In genomic region chr21:43859747-43860214, GRCh38 we compare ENCODE assay signal across 20 cellular contexts. TPM values are rescaled to one million over a fixed set of nuclear protein-coding genes. Genes with fewer than 3 reads are reported as not detected.
DNase-seq lines count a peak whose midpoint lies in the region; ATAC-seq and TF ChIP-seq lines count a peak whose summit lies in the region.
"Had no signal": no experiment of that assay in that cellular context is flagged by ENCODE, and none has a peak within 500 bp of the region (broad histone marks: within the 10 kb centered on the region; RNA-seq: fewer than 3 reads in every experiment).

No MANE protein-coding gene starts in this region.

- H3K9me3 Mint-ChIP-seq in progenitor cell of endocrine pancreas (ENCODE audit: low read depth) = no peaks in the 10 kb centered on the region
- H3K9me3 Mint-ChIP-seq: activated naive CD4-positive, alpha-beta T cell treated with anti-CD3 and anti-CD28 coated beads, Interleukin-2, amount 50 U/mL, for 24 hours; activated T-helper 1 cell treated with anti-CD3 and anti-CD28 coated beads, Interleukin-12 subunit alpha, Interleukin-12 subunit beta, Interleukin-2, Interleukin-4 antibody, amounts not matched to agents 30 ng/mL and 10 ng/mL and 1 ng/mL, durations not matched to agents 14 hours and 24 hours and 36 hours; CD4-positive, alpha-beta memory T cell had no signal

- TF ChIP-seq CTCF in hepatocyte (IDR thresholded peaks at IDR 0.05; ENCODE audit: poor library complexity) = no peak
- TF ChIP-seq CTCF in progenitor cell of endocrine pancreas (IDR thresholded peaks at IDR 0.05; ENCODE audit: unreplicated experiment) = no peak

- H2AFZ ChIP-seq in hepatocyte = no peak overlapping the region

- no peak for ATAC-seq in HG03378 (IDR thresholded peaks at IDR 0.05; ENCODE audit: unreplicated experiment)
- ATAC-seq: foreskin keratinocyte had no signal

- WGBS in hepatocyte (ENCODE audit: low lambda C conversion rate, missing lambda C conversion rate) = 67% methylated on average over 8 of the region's 8 CpGs

- no peaks in the 10 kb centered on the region for H4K20me1 ChIP-seq in hepatocyte (ENCODE audit: insufficient read depth, poor library complexity, severe bottlenecking)

- H3K27me3 Mint-ChIP-seq in progenitor cell of endocrine pancreas = no peaks in the 10 kb centered on the region
- H3K27me3 Mint-ChIP-seq: activated naive CD4-positive, alpha-beta T cell treated with anti-CD3 and anti-CD28 coated beads, Interleukin-2, amount 50 U/mL, for 24 hours had no signal

- H3K9me2 ChIP-seq in hepatocyte (replicated peaks; ENCODE audit: insufficient read depth) = no peaks in the 10 kb centered on the region

- peak overlapping the region; percentile 67 for H3K27ac ChIP-seq in SJSA1
- H3K27ac ChIP-seq in hepatocyte = peak overlapping the region; percentile 80
- H3K27ac ChIP-seq: foreskin keratinocyte had no signal

- H3K27ac Mint-ChIP-seq in progenitor cell of endocrine pancreas = peak overlapping the region; percentile 25
- H3K27ac Mint-ChIP-seq: activated naive CD4-positive, alpha-beta T cell treated with anti-CD3 and anti-CD28 coated beads, Interleukin-2, amount 50 U/mL, for 24 hours; activated T-helper 1 cell treated with anti-CD3 and anti-CD28 coated beads, Interleukin-12 subunit alpha, Interleukin-12 subunit beta, Interleukin-2, Interleukin-4 antibody, amounts not matched to agents 30 ng/mL and 10 ng/mL and 1 ng/mL, durations not matched to agents 14 hours and 24 hours and 36 hours had no signal

- peaks cover 13% of the 10 kb centered on the region for H3K4me1 Mint-ChIP-seq in progenitor cell of endocrine pancreas (ENCODE audit: low read depth)

- H3K36me3 ChIP-seq in SJSA1 (0 out of 2 replicates have a peak, but pooled peaks cover 3% of the 10 kb centered on the region), hepatocyte (replicated peaks; ENCODE audit: insufficient read depth, low read depth) (no peaks in the 10 kb centered on the region)
- H3K36me3 ChIP-seq: vagina had no signal

- no peaks in the 10 kb centered on the region for H3K36me3 Mint-ChIP-seq in progenitor cell of endocrine pancreas (ENCODE audit: insufficient read depth)
- H3K36me3 Mint-ChIP-seq: activated naive CD4-positive, alpha-beta T cell treated with anti-CD3 and anti-CD28 coated beads, Interleukin-2, amount 50 U/mL, for 24 hours; CD4-positive, alpha-beta memory T cell had no signal

- peaks cover 7% of the 10 kb centered on the region for H3K79me2 ChIP-seq in hepatocyte

- H3K4me2 ChIP-seq in hepatocyte = peak overlapping the region; percentile 26

- H3K27me3 ChIP-seq in SJSA1 (replicated peaks) = no peaks in the 10 kb centered on the region
- H3K27me3 ChIP-seq in hepatocyte = no peaks in the 10 kb centered on the region
- H3K27me3 ChIP-seq: vagina had no signal

- no peak overlapping the region for H3K4me3 Mint-ChIP-seq in progenitor cell of endocrine pancreas (ENCODE audit: low read depth)
- H3K4me3 Mint-ChIP-seq: activated naive CD4-positive, alpha-beta T cell treated with anti-CD3 and anti-CD28 coated beads, Interleukin-2, amount 50 U/mL, for 24 hours; activated T-helper 1 cell treated with anti-CD3 and anti-CD28 coated beads, Interleukin-12 subunit alpha, Interleukin-12 subunit beta, Interleukin-2, Interleukin-4 antibody, amounts not matched to agents 30 ng/mL and 10 ng/mL and 1 ng/mL, durations not matched to agents 14 hours and 24 hours and 36 hours; CD4-positive, alpha-beta memory T cell had no signal

- no peaks in the 10 kb centered on the region for H3K9me3 ChIP-seq in SJSA1 (replicated peaks)
- H3K9me3 ChIP-seq in hepatocyte (ENCODE audit: low read depth) = no peaks in the 10 kb centered on the region
- H3K9me3 ChIP-seq: vagina had no signal

- in situ Hi-C loops in G401 (cut with HindIII; ENCODE audit: low sequenced_read_pairs) = no loop called here

- no peak overlapping the region for H3K4me3 ChIP-seq in SJSA1
- no peak overlapping the region for H3K4me3 ChIP-seq in hepatocyte
- H3K4me3 ChIP-seq: vagina had no signal

- peak; percentile 18 for DNase-seq in G401 (ENCODE audit: low spot score)
- DNase-seq in SJSA1 (ENCODE audit: low read depth in 1 of 2, low spot score in 2 of 2) = no peak
- no peak for DNase-seq in hepatocyte (ENCODE audit: low spot score)
- DNase-seq in progenitor cell of endocrine pancreas (ENCODE audit: low spot score, unreplicated experiment) = no peak
- no peak for DNase-seq in superior temporal gyrus (ENCODE audit: extremely low spot score)
- DNase-seq in HuH-7 (ENCODE audit: low spot score) = no peak
- DNase-seq: CD4-positive, alpha-beta memory T cell; cerebellar nuclear complex; foreskin keratinocyte; GDM1; HCEC 1CT; hippocampal formation; KG1; mammary epithelial cell; NCI-H146; Right ventricle myocardium superior had no signal

- peaks cover 60% of the 10 kb centered on the region for H3K4me1 ChIP-seq in SJSA1 (replicated peaks)
- peaks cover 4% of the 10 kb centered on the region for H3K4me1 ChIP-seq in hepatocyte (ENCODE audit: insufficient read depth)
- H3K4me1 ChIP-seq: foreskin keratinocyte had no signal

RNA-seq across cellular contexts. Expression of gene AGPAT3, which starts 5.2 kb away (rescaled TPM):
- total RNA-seq in G401 (2014; rRNA removed; shearing (Covaris generic)) = 5.3 and 14.7 TPM in 2 replicates
- total RNA-seq in SJSA1 (2014; rRNA removed; shearing (Covaris generic)) = 43.5 and 66.9 TPM in 2 replicates
- total RNA-seq in hepatocyte = 51.2 and 63.9 TPM in 2 replicates
- 31.7 and 41.0 TPM in 2 replicates for polyA plus RNA-seq in hepatocyte
- total RNA-seq in progenitor cell of endocrine pancreas = 50.5 and 55.2 TPM in 2 replicates
